ENCODE assay signal across 12 cellular contexts in genomic region chr14:65318636-65319506, GRCh38.
DNase-seq lines count a peak whose midpoint lies in the region; ATAC-seq and TF ChIP-seq lines count a peak whose summit lies in the region.
"Had no signal": no experiment of that assay in that cellular context is flagged by ENCODE, and none has a peak within 500 bp of the region (broad histone marks: within the 10 kb centered on the region; RNA-seq: fewer than 3 reads in every experiment).

No MANE protein-coding gene starts in this region.

- peak overlapping the region; percentile 99 for H3K27ac ChIP-seq in DOHH2 (ENCODE audit: low read depth, low read length)
- peak overlapping the region; percentile 99 for H3K27ac ChIP-seq in PC-3 (ENCODE audit: low read length)
- H3K27ac ChIP-seq in thyroid gland, result no peak overlapping the region
- no peak overlapping the region for H3K27ac ChIP-seq in gastroesophageal sphincter
- H3K27ac ChIP-seq: HL-60, WERI-Rb-1 had no signal

- H3K9me3 Mint-ChIP-seq in natural killer cell, result no peaks in the 10 kb centered on the region
- H3K9me3 Mint-ChIP-seq: type B pancreatic cell had no signal

- H3K27me3 ChIP-seq in DOHH2 (ENCODE audit: control insufficient read depth, low read length) (no peaks in the 10 kb centered on the region), PC-3 (ENCODE audit: low read length) (no peaks in the 10 kb centered on the region), thyroid gland (no peaks in the 10 kb centered on the region), gastroesophageal sphincter (no peaks in the 10 kb centered on the region)

- H3K9me3 ChIP-seq in DOHH2 (ENCODE audit: control insufficient read depth, insufficient read depth, low read length) (no peaks in the 10 kb centered on the region), PC-3 (ENCODE audit: low read length) (no peaks in the 10 kb centered on the region), thyroid gland (no peaks in the 10 kb centered on the region), gastroesophageal sphincter (peaks cover 0 to 7% (median 0%) of the 10 kb centered on the region in 3 donors)

- no peaks in the 10 kb centered on the region for H3K9me2 ChIP-seq in DOHH2 (replicated peaks; ENCODE audit: control insufficient read depth, low read length)
- H3K9me2 ChIP-seq in PC-3 (replicated peaks; ENCODE audit: low read length), result no peaks in the 10 kb centered on the region

- TF ChIP-seq CTCF in DOHH2 (IDR thresholded peaks at IDR 0.05; ENCODE audit: low read depth, low read length, poor library complexity, severe bottlenecking), result no peak
- no peak for TF ChIP-seq CTCF in PC-3 (conservative IDR thresholded peaks at IDR 0.05; ENCODE audit: low read depth, low read length)
- TF ChIP-seq CTCF in thyroid gland (IDR thresholded peaks at IDR 0.05), result no peak
- TF ChIP-seq CTCF in gastroesophageal sphincter (IDR thresholded peaks at IDR 0.05), result no peak
- TF ChIP-seq CTCF in natural killer cell (IDR thresholded peaks at IDR 0.05), result no peak

- H3F3A ChIP-seq in DOHH2 (ENCODE audit: control insufficient read depth, insufficient read depth) (peaks cover 22% of the 10 kb centered on the region), PC-3 (ENCODE audit: low read length, unreplicated experiment) (peaks cover 20% of the 10 kb centered on the region)

- DNase-seq in PC-3 (peak; percentile 42), thyroid gland (no peak), natural killer cell (no peak)
- no peak for DNase-seq in stimulated activated CD4-positive, alpha-beta T cell treated with anti-CD3 and anti-CD28 coated beads, Interleukin-12 subunit alpha, Interleukin-12 subunit beta, amount 100 ng/mL, for 4 hours
- DNase-seq: DMS 273 treated with DMSO at 0.1 percent for 48 hours, WERI-Rb-1 had no signal

- H3K36me3 Mint-ChIP-seq in natural killer cell, result no peaks in the 10 kb centered on the region
- H3K36me3 Mint-ChIP-seq: type B pancreatic cell had no signal

- intact Hi-C loops in PC-3 (cut with micrococcal nuclease) (no loop called here), thyroid gland (cut with DNase I) (no loop called here), natural killer cell (cut with micrococcal nuclease) (no loop called here)

- peaks cover 38% of the 10 kb centered on the region for H3K79me2 ChIP-seq in DOHH2 (ENCODE audit: control insufficient read depth, low read length)
- H3K79me2 ChIP-seq in PC-3 (ENCODE audit: low read length), result 0 out of 2 replicates have a peak, but pooled peaks cover 4% of the 10 kb centered on the region

- CTCF ChIA-PET in PC-3 (lab: Charles Lee), result interaction anchor here (0.6 kb wide), 1 partner anchor 95 kb away, joined by 3 read pairs; no protein-coding TSS in a partner anchor

- H3K9ac ChIP-seq in PC-3 (ENCODE audit: low read length), result peak overlapping the region; percentile 90

- no peaks in the 10 kb centered on the region for H3K27me3 Mint-ChIP-seq in natural killer cell (ENCODE audit: low read depth in 2 of 2)
- H3K27me3 Mint-ChIP-seq: type B pancreatic cell had no signal

- H3K36me3 ChIP-seq in DOHH2 (ENCODE audit: control insufficient read depth, low read length), result peaks cover 23% of the 10 kb centered on the region
- H3K36me3 ChIP-seq in PC-3 (ENCODE audit: low read depth, low read length), result no peaks in the 10 kb centered on the region
- H3K36me3 ChIP-seq in thyroid gland, result no peaks in the 10 kb centered on the region
- no peaks in the 10 kb centered on the region for H3K36me3 ChIP-seq in gastroesophageal sphincter
- H3K36me3 ChIP-seq: WERI-Rb-1 had no signal

- no TSS peak for BruUV-seq in PC-3 (replicated peaks; lab: Mats Ljungman, UMichigan)

- peak; percentile 52 for ATAC-seq in GM19043 (IDR thresholded peaks at IDR 0.05; ENCODE audit: low read depth, unreplicated experiment)
- peak; percentile 65 for ATAC-seq in HG02884 (IDR thresholded peaks at IDR 0.05; ENCODE audit: unreplicated experiment)
- no peak for ATAC-seq in PC-3
- no peak for ATAC-seq in gastroesophageal sphincter
- ATAC-seq in natural killer cell, result no peak

- 87 to 95% methylated on average over 7 of the region's 7 CpGs for WGBS in thyroid gland, 2 donors
- WGBS in gastroesophageal sphincter (ENCODE audit: low coverage in 1 of 2), 2 donors, result 68 to 86% methylated on average over 3 to 7 of the region's 7 CpGs

- peak overlapping the region; percentile 96 for H3K4me2 ChIP-seq in DOHH2 (ENCODE audit: low read length)
- H3K4me2 ChIP-seq in PC-3 (ENCODE audit: low read length), result peak overlapping the region; percentile 48

- no peak for TF ChIP-seq POLR2A in thyroid gland (IDR thresholded peaks at IDR 0.05)
- TF ChIP-seq POLR2A in gastroesophageal sphincter (IDR thresholded peaks at IDR 0.05), result no peak

- POLR2A ChIA-PET in PC-3 (lab: Charles Lee; ENCODE audit: unreplicated experiment), result interaction anchor here (0.6 kb wide), 1 partner anchor 55 kb away, joined by 3 read pairs; no protein-coding TSS in a partner anchor

- no peak overlapping the region for H3K27ac Mint-ChIP-seq in natural killer cell
- H3K27ac Mint-ChIP-seq: type B pancreatic cell had no signal

- H3K4me3 Mint-ChIP-seq in natural killer cell, result no peak overlapping the region
- H3K4me3 Mint-ChIP-seq: type B pancreatic cell had no signal

- peak overlapping the region; percentile 2; the same call in 1 of the 2 replicates for H2AFZ ChIP-seq in PC-3 (ENCODE audit: low read length)

- peaks cover 94% of the 10 kb centered on the region for H3K4me1 ChIP-seq in DOHH2 (ENCODE audit: control insufficient read depth, low read length)
- H3K4me1 ChIP-seq in PC-3 (ENCODE audit: insufficient read depth, low read length), result peaks cover 45% of the 10 kb centered on the region
- H3K4me1 ChIP-seq in thyroid gland, result no peaks in the 10 kb centered on the region
- no peaks in the 10 kb centered on the region for H3K4me1 ChIP-seq in gastroesophageal sphincter

- peaks cover 0 to 5% of the 10 kb centered on the region in 2 donors for H3K4me1 Mint-ChIP-seq in natural killer cell

- H4K20me1 ChIP-seq in DOHH2 (ENCODE audit: control insufficient read depth, insufficient read depth, low read depth, low read length) (no peaks in the 10 kb centered on the region), PC-3 (ENCODE audit: low read length) (no peaks in the 10 kb centered on the region)

- no peak for TF ChIP-seq EP300 in gastroesophageal sphincter (IDR thresholded peaks at IDR 0.05)

- H3K4me3 ChIP-seq in DOHH2 (ENCODE audit: low read length) (peak overlapping the region; percentile 78), PC-3 (ENCODE audit: low read length) (no peak overlapping the region), thyroid gland (replicated peaks in 1 of 3) (no peak overlapping the region), gastroesophageal sphincter (no peak overlapping the region)

Comparison
In these comparisons a context has a peak if more than half of its experiments do, and no peak if none do; other contexts are left out.
1. H3K27ac ChIP-seq: peak in DOHH2 (single experiment) and PC-3 (single experiment); none in thyroid gland (0 of 3) and gastroesophageal sphincter (0 of 4).
2. ATAC-seq: peak in GM19043 (single experiment) and HG02884 (single experiment); none in PC-3 (single experiment), gastroesophageal sphincter (single experiment) and natural killer cell (0 of 3).